ENCODE assay signal across 23 cellular contexts in genomic region chr15:42502472-42502871, GRCh38.
"Had no signal": no experiment of that assay in that cellular context is flagged by ENCODE, and none has a peak within 500 bp of the region (broad histone marks: within the 10 kb centered on the region; RNA-seq: fewer than 3 reads in every experiment).

No MANE protein-coding gene starts in this region.

- H3K27ac ChIP-seq: breast epithelium, gastroesophageal sphincter, right lobe of liver had no signal

- H3K4me3 Mint-ChIP-seq: activated CD4-positive, alpha-beta memory T cell treated with anti-CD3 and anti-CD28 coated beads, Interleukin-2, amount 10 ng/mL, durations not matched to agents 7 days and 5 days; activated naive CD4-positive, alpha-beta T cell treated with anti-CD3 and anti-CD28 coated beads for 36 hours; activated naive CD8-positive, alpha-beta T cell treated with anti-CD3 and anti-CD28 coated beads, Interleukin-2, amount 10 ng/mL, durations not matched to agents 7 days and 5 days; activated T-cell treated with anti-CD3 and anti-CD28 coated beads, Interleukin-2, amount 50 U/mL, for 72 hours; central memory CD8-positive, alpha-beta T cell; stimulated activated effector memory CD8-positive, alpha-beta T cell treated with anti-CD3 and anti-CD28 coated beads, Interleukin-12 subunit alpha, Interleukin-12 subunit beta, amount 100 ng/mL, for 72 hours; T-helper 2 cell treated with Interferon-gamma antibody and Interleukin-4, amounts not matched to agents 5 μg/mL and 100 μg/mL, for 36 hours had no signal

- H3K9me3 Mint-ChIP-seq: activated CD4-positive, alpha-beta memory T cell treated with anti-CD3 and anti-CD28 coated beads, Interleukin-2, amount 10 ng/mL, durations not matched to agents 7 days and 5 days; activated naive CD4-positive, alpha-beta T cell treated with anti-CD3 and anti-CD28 coated beads for 36 hours; activated naive CD8-positive, alpha-beta T cell treated with anti-CD3 and anti-CD28 coated beads, Interleukin-2, amount 10 ng/mL, durations not matched to agents 7 days and 5 days; activated T-cell treated with anti-CD3 and anti-CD28 coated beads, Interleukin-2, amount 50 U/mL, for 72 hours; central memory CD8-positive, alpha-beta T cell; stimulated activated effector memory CD8-positive, alpha-beta T cell treated with anti-CD3 and anti-CD28 coated beads, Interleukin-12 subunit alpha, Interleukin-12 subunit beta, amount 100 ng/mL, for 72 hours; T-helper 2 cell treated with Interferon-gamma antibody and Interleukin-4, amounts not matched to agents 5 μg/mL and 100 μg/mL, for 36 hours had no signal

- H3K4me3 ChIP-seq: breast epithelium, gastroesophageal sphincter, heart left ventricle, mucosa of descending colon, right lobe of liver had no signal

- H3K27me3 Mint-ChIP-seq: activated CD4-positive, alpha-beta memory T cell treated with anti-CD3 and anti-CD28 coated beads, Interleukin-2, amount 10 ng/mL, durations not matched to agents 7 days and 5 days; activated naive CD8-positive, alpha-beta T cell treated with anti-CD3 and anti-CD28 coated beads, Interleukin-2, amount 10 ng/mL, durations not matched to agents 7 days and 5 days; central memory CD8-positive, alpha-beta T cell had no signal

- H3K27ac Mint-ChIP-seq: activated CD4-positive, alpha-beta memory T cell treated with anti-CD3 and anti-CD28 coated beads, Interleukin-2, amount 10 ng/mL, durations not matched to agents 7 days and 5 days; activated naive CD4-positive, alpha-beta T cell treated with anti-CD3 and anti-CD28 coated beads for 36 hours; activated naive CD8-positive, alpha-beta T cell treated with anti-CD3 and anti-CD28 coated beads, Interleukin-2, amount 10 ng/mL, durations not matched to agents 7 days and 5 days; activated T-cell treated with anti-CD3 and anti-CD28 coated beads, Interleukin-2, amount 50 U/mL, for 72 hours; stimulated activated effector memory CD8-positive, alpha-beta T cell treated with anti-CD3 and anti-CD28 coated beads, Interleukin-12 subunit alpha, Interleukin-12 subunit beta, amount 100 ng/mL, for 72 hours; T-helper 2 cell treated with Interferon-gamma antibody and Interleukin-4, amounts not matched to agents 5 μg/mL and 100 μg/mL, for 36 hours had no signal

- H3K36me3 ChIP-seq: breast epithelium, gastroesophageal sphincter, right lobe of liver had no signal

- ATAC-seq: activated T-cell treated with anti-CD3 and anti-CD28 coated beads, Interleukin-2, amount 50 U/mL, for 72 hours; gastroesophageal sphincter; heart left ventricle; mucosa of descending colon; stimulated activated effector memory CD8-positive, alpha-beta T cell treated with anti-CD3 and anti-CD28 coated beads, Interleukin-12 subunit alpha, Interleukin-12 subunit beta, amount 100 ng/mL, for 72 hours had no signal

- DNase-seq: activated CD4-positive, alpha-beta memory T cell treated with anti-CD3 and anti-CD28 coated beads, Interleukin-2, amount 10 ng/mL, durations not matched to agents 7 days and 5 days; activated CD4-positive, alpha-beta T cell treated with anti-CD3 and anti-CD28 coated beads for 48 hours; activated CD4-positive, CD25-positive, alpha-beta regulatory T cell; activated effector memory CD4-positive, alpha-beta T cell treated with Interleukin-2 at 50 U/mL for 16 hours; activated naive CD4-positive, alpha-beta T cell treated with anti-CD3 and anti-CD28 coated beads for 36 hours; activated naive CD8-positive, alpha-beta T cell treated with anti-CD3 and anti-CD28 coated beads, Interleukin-2, amount 10 ng/mL, durations not matched to agents 7 days and 5 days; activated T-cell treated with anti-CD3 and anti-CD28 coated beads, Interleukin-2, amount 50 U/mL, for 72 hours; amniotic stem cell; heart left ventricle; mesendoderm; mucosa of descending colon; occipital lobe; right lobe of liver; small intestine; stimulated activated CD4-positive, alpha-beta T cell treated with anti-CD3 and anti-CD28 coated beads, Interleukin-2, amount 100 ng/mL, for 24 hours; trophoblast cell had no signal

- H3K27me3 ChIP-seq: breast epithelium, gastroesophageal sphincter, heart left ventricle, right lobe of liver had no signal

- H3K9me3 ChIP-seq: breast epithelium, gastroesophageal sphincter, heart left ventricle, mucosa of descending colon, right lobe of liver had no signal

- FAIRE-seq: colon, islet of Langerhans, small intestine had no signal

- H3K4me1 ChIP-seq: breast epithelium had no signal
